8 cellular contexts compared by ENCODE assay signal in genomic region chr1:27154991-27155781, GRCh38. TPM values are rescaled to one million over a fixed set of nuclear protein-coding genes. Genes with fewer than 3 reads are reported as not detected.
A peak's percentile ranks its signal among the peaks of the same experiment; 100 is the strongest.
DNase-seq lines count a peak whose midpoint lies in the region; ATAC-seq and TF ChIP-seq lines count a peak whose summit lies in the region.

Gene SLC9A1, minus strand, starts transcription at chr1:27155125. Its CDS starts 791 bp downstream, at chr1:27154334.

- peak within 1 kb of the TSS; percentile 84 for H3K9ac ChIP-seq in trophoblast cell (ENCODE audit: low read length)

- DNase-seq in NCI-H1092 (lab: John Stamatoyannopoulos, UW) (peak; percentile 83), SW 1271 (lab: John Stamatoyannopoulos, UW) (peak; percentile 30 to 79), cardiac muscle cell (ENCODE audit: low read depth in 1 of 2, low spot score in 1 of 2) (peak; percentile 94 to 96), trophoblast cell (peak; percentile 86 to 99), type B pancreatic cell (ENCODE audit: extremely low spot score, unreplicated experiment) (peak; percentile 97)
- DNase-seq in activated naive CD8-positive, alpha-beta T cell treated with anti-CD3 and anti-CD28 coated beads, Interleukin-2, amount 50 U/mL, for 24 hours, result peak; percentile 92

- no CpG with 5 or more reads among the region's 40 CpGs for WGBS in trophoblast cell (ENCODE audit: extremely low coverage, insufficient coverage, insufficient read length)

- peak within 1 kb of the TSS; percentile 85 for H2BK120ac ChIP-seq in trophoblast cell (ENCODE audit: insufficient read depth, low read length, poor library complexity)

- no peaks in the 10 kb centered on the region for H3K9me3 Mint-ChIP-seq in activated naive CD8-positive, alpha-beta T cell treated with anti-CD3 and anti-CD28 coated beads, Interleukin-2, amount 50 U/mL, for 24 hours
- peaks cover 6% of the 10 kb centered on the region for H3K9me3 Mint-ChIP-seq in type B pancreatic cell

- H3K27me3 ChIP-seq in cardiac muscle cell (no peaks in the 10 kb centered on the region), trophoblast cell (ENCODE audit: insufficient read depth, low read length) (no peaks in the 10 kb centered on the region)

- H3K4ac ChIP-seq in trophoblast cell (ENCODE audit: low read depth, low read length), result peak within 1 kb of the TSS; percentile 51

- TF ChIP-seq POLR2A in GM10847 (IDR thresholded peaks at IDR 0.05; ENCODE audit: extremely low read depth, insufficient read length), result peak; percentile 100

- H3K14ac ChIP-seq in trophoblast cell (ENCODE audit: low read length), result peak within 1 kb of the TSS; percentile 83

- H4K8ac ChIP-seq in trophoblast cell (ENCODE audit: low read depth, low read length), result peak within 1 kb of the TSS; percentile 76

- peak within 1 kb of the TSS; percentile 92 for H2BK5ac ChIP-seq in trophoblast cell (ENCODE audit: low read depth, low read length, poor library complexity)

- peak within 1 kb of the TSS; percentile 51 for H2AK5ac ChIP-seq in trophoblast cell (ENCODE audit: low read length)

- peak within 1 kb of the TSS; percentile 89 for H3K4me3 Mint-ChIP-seq in activated naive CD8-positive, alpha-beta T cell treated with anti-CD3 and anti-CD28 coated beads, Interleukin-2, amount 50 U/mL, for 24 hours
- peak within 1 kb of the TSS; percentile 95 for H3K4me3 Mint-ChIP-seq in type B pancreatic cell

- H3K27ac ChIP-seq in cardiac muscle cell, result peak within 1 kb of the TSS; percentile 54
- H3K27ac ChIP-seq in trophoblast cell (ENCODE audit: low read depth, low read length), result peak within 1 kb of the TSS; percentile 80

- TF ChIP-seq CTCF in cardiac muscle cell (IDR thresholded peaks at IDR 0.05; ENCODE audit: low read depth, low read length), result peak; percentile 82
- TF ChIP-seq CTCF in type B pancreatic cell (conservative IDR thresholded peaks at IDR 0.05), result peak; percentile 87

- H3K4me2 ChIP-seq in trophoblast cell (ENCODE audit: low read length), result peak within 1 kb of the TSS; percentile 80

- peak within 1 kb of the TSS; percentile 36 for H3K4me3 ChIP-seq in cardiac muscle cell
- peak within 1 kb of the TSS; percentile 71 for H3K4me3 ChIP-seq in trophoblast cell (ENCODE audit: low read depth, low read length)

- H3K79me2 ChIP-seq in trophoblast cell (ENCODE audit: control insufficient read depth, insufficient read depth, low read length, poor library complexity), result peaks cover 28% of the 10 kb centered on the region

- peaks cover 18% of the 10 kb centered on the region for H3K79me1 ChIP-seq in trophoblast cell (ENCODE audit: low read length)

- H4K91ac ChIP-seq in trophoblast cell (ENCODE audit: low read depth, low read length), result peak within 1 kb of the TSS; percentile 88

- H3K9me3 ChIP-seq in cardiac muscle cell (ENCODE audit: low read depth) (no peaks in the 10 kb centered on the region), trophoblast cell (ENCODE audit: insufficient read depth, low read depth, low read length) (no peaks in the 10 kb centered on the region)

- ATAC-seq in HG02588 (IDR thresholded peaks at IDR 0.05; ENCODE audit: unreplicated experiment), result peak; percentile 89
- ATAC-seq in activated naive CD8-positive, alpha-beta T cell treated with anti-CD3 and anti-CD28 coated beads, Interleukin-2, amount 50 U/mL, for 24 hours, result peak; percentile 98

- H3K36me3 ChIP-seq in cardiac muscle cell (no peaks in the 10 kb centered on the region), trophoblast cell (ENCODE audit: control insufficient read depth in 1 of 2, insufficient read depth in 2 of 2, low read length in 2 of 2) (peaks cover 0 to 8% of the 10 kb centered on the region in 2 experiments)

- peak within 1 kb of the TSS; percentile 76 for H4K12ac ChIP-seq in trophoblast cell (ENCODE audit: low read depth, low read length)

- peaks cover 25% of the 10 kb centered on the region for H3K4me1 ChIP-seq in cardiac muscle cell (ENCODE audit: low read depth)
- peaks cover 26 to 34% of the 10 kb centered on the region in 2 experiments for H3K4me1 ChIP-seq in trophoblast cell (ENCODE audit: control insufficient read depth in 1 of 2, insufficient read depth in 2 of 2, low read length in 2 of 2)

- peak within 1 kb of the TSS; percentile 88 for H3K18ac ChIP-seq in trophoblast cell (ENCODE audit: low read length)

- H3K23ac ChIP-seq in trophoblast cell (ENCODE audit: low read length), result no peak within 1 kb of the TSS

- peak within 1 kb of the TSS; percentile 87 for H2BK12ac ChIP-seq in trophoblast cell (ENCODE audit: low read length)

- H3K36me3 Mint-ChIP-seq in activated naive CD8-positive, alpha-beta T cell treated with anti-CD3 and anti-CD28 coated beads, Interleukin-2, amount 50 U/mL, for 24 hours (ENCODE audit: low read depth), result no peaks in the 10 kb centered on the region
- peaks cover 3% of the 10 kb centered on the region for H3K36me3 Mint-ChIP-seq in type B pancreatic cell

- H3K4me1 Mint-ChIP-seq in activated naive CD8-positive, alpha-beta T cell treated with anti-CD3 and anti-CD28 coated beads, Interleukin-2, amount 50 U/mL, for 24 hours, result peaks cover 43% of the 10 kb centered on the region
- H3K4me1 Mint-ChIP-seq in type B pancreatic cell (ENCODE audit: unreplicated experiment), result peaks cover 38% of the 10 kb centered on the region

- H2AFZ ChIP-seq in trophoblast cell (ENCODE audit: insufficient read depth, low read length, poor library complexity), result peak within 1 kb of the TSS; percentile 61

- H3K27me3 Mint-ChIP-seq in activated naive CD8-positive, alpha-beta T cell treated with anti-CD3 and anti-CD28 coated beads, Interleukin-2, amount 50 U/mL, for 24 hours, result no peaks in the 10 kb centered on the region
- no peaks in the 10 kb centered on the region for H3K27me3 Mint-ChIP-seq in type B pancreatic cell

- H3K27ac Mint-ChIP-seq in activated naive CD8-positive, alpha-beta T cell treated with anti-CD3 and anti-CD28 coated beads, Interleukin-2, amount 50 U/mL, for 24 hours, result peak within 1 kb of the TSS; percentile 92
- peak within 1 kb of the TSS; percentile 99 for H3K27ac Mint-ChIP-seq in type B pancreatic cell

RNA-seq across cellular contexts. Expression of gene SLC9A1, which starts in this region (rescaled TPM):
- total RNA-seq in cardiac muscle cell (10.9 and 13.9 TPM in 2 replicates), type B pancreatic cell (ENCODE audit: low replicate concordance) (28.8 and 41.9 TPM in 2 replicates)
- 18.7 and 19.4 TPM in 2 replicates for polyA plus RNA-seq in cardiac muscle cell
- polyA plus RNA-seq in trophoblast cell (2013), result 114 and 122 TPM in 2 replicates

Comparison
In these comparisons a context has a peak if more than half of its experiments do, and no peak if none do; other contexts are left out.
1. Peak in every context shown above with its lines: DNase-seq, ATAC-seq, H3K4me3 ChIP-seq and H3K27ac ChIP-seq.